2 cellular contexts compared by ENCODE assay signal in the genomic region with DNA sequence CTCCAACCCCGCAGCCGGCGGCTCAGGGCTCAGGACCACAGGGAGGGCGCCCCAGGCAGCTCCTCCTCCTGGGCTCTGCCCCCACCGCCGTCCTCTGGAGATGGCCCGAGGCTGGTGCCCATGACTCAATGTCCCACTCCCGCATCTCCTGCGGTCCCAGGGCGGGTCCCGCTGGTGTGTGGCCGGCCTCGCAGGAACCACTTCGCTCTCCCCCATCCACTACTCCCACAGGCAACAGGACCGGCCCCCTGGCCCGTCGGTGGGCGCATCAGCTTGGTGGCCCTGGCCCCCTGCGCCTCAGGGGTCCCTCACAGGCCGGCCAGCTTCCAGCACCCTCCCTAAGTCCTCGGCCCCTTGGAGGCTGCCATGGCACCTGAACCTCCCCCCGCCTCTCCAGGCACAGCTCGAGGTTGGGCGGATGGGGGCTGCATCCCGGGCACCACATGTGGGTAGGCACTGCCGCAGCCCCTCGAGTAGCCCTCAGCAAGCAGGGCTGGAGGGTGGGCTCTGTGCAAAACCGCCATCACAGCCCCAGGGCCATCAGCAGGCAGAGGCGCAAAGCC.
TF ChIP-seq lines count a peak whose summit lies in the region.

No MANE protein-coding gene starts in this region.

TF ChIP-seq in SK-N-SH, 30 proteins besides CTCF, POLR2A, EP300 and RAD21 (continued from another document):
- TF ChIP-seq FOSL2 (IDR thresholded peaks at IDR 0.05; ENCODE audit: borderline replicate concordance, low read depth): no peak
- TF ChIP-seq GABPA (IDR thresholded peaks at IDR 0.05; ENCODE audit: low read depth): no peak
- no peak for TF ChIP-seq JUND (IDR thresholded peaks at IDR 0.05)
- TF ChIP-seq RCOR1 (IDR thresholded peaks at IDR 0.05; ENCODE audit: low read length): no peak
- TF ChIP-seq, protein P1, sequence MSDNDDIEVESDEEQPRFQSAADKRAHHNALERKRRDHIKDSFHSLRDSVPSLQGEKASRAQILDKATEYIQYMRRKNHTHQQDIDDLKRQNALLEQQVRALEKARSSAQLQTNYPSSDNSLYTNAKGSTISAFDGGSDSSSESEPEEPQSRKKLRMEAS (IDR thresholded peaks at IDR 0.05; ENCODE audit: low read depth): no peak
- no peak for TF ChIP-seq IRF3 (IDR thresholded peaks at IDR 0.05; ENCODE audit: low read depth, low read length)

TF ChIP-seq in SK-N-SH treated with all-trans-retinoic acid at 6 μM for 48 hours, 23 proteins besides CTCF, POLR2A, EP300 and RAD21:
- TF ChIP-seq ARNTL (CRISPR knock-in tag; IDR thresholded peaks at IDR 0.05; ENCODE audit: borderline replicate concordance, low read depth): no peak
- TF ChIP-seq SNAI2 (CRISPR knock-in tag; IDR thresholded peaks at IDR 0.05): no peak
- no peak for TF ChIP-seq ZFP3 (CRISPR knock-in tag; IDR thresholded peaks at IDR 0.05)
- TF ChIP-seq TSHZ2 (CRISPR knock-in tag; IDR thresholded peaks at IDR 0.05): no peak
- no peak for TF ChIP-seq ZFP30 (CRISPR knock-in tag; IDR thresholded peaks at IDR 0.05)
- TF ChIP-seq GLIS3 (CRISPR knock-in tag; IDR thresholded peaks at IDR 0.05): no peak
- TF ChIP-seq ZNF70 (CRISPR knock-in tag; IDR thresholded peaks at IDR 0.05): no peak
- no peak for TF ChIP-seq ISL1 (CRISPR knock-in tag; IDR thresholded peaks at IDR 0.05)
